In genomic region chr4:156559346-156559745, GRCh38 we compare ENCODE assay signal across 1 cellular context.
TF ChIP-seq lines count a peak whose summit lies in the region.

No MANE protein-coding gene starts in this region.

TF ChIP-seq in GM23338, 12 proteins besides CTCF, POLR2A, EP300 and RAD21 (continued from another document):
- TF ChIP-seq REST (IDR thresholded peaks at IDR 0.05; ENCODE audit: unreplicated experiment) (no peak), STAT1 (IDR thresholded peaks at IDR 0.05; ENCODE audit: unreplicated experiment) (no peak), EZH2 (IDR thresholded peaks at IDR 0.05; ENCODE audit: low read depth, unreplicated experiment) (no peak)
